Comparison of ENCODE assay signal across 8 cellular contexts in genomic region chr4:2243682-2244380, GRCh38. TPM values are rescaled to one million over a fixed set of nuclear protein-coding genes. Genes with fewer than 3 reads are reported as not detected.
DNase-seq lines count a peak whose midpoint lies in the region; ATAC-seq and TF ChIP-seq lines count a peak whose summit lies in the region.

No MANE protein-coding gene starts in this region.

- DNase-seq in BE2C (peak; percentile 67), GM23338 (ENCODE audit: low spot score) (no peak), T-cell (peak in 2 of 34 experiments; percentile 9 to 12), fibroblast of mammary gland (ENCODE audit: low read depth) (peak; percentile 66), posterior cingulate gyrus (peak in 6 of 10 donors; percentile 20 to 90 (median 58)), dedifferentiated amniotic fluid mesenchymal stem cell (ENCODE audit: extremely low spot score) (no peak), mesenteric fat pad (ENCODE audit: low spot score) (no peak)

- H3K36me3 Mint-ChIP-seq in GM23338 (ENCODE audit: low read depth) (peaks cover 17% of the 10 kb centered on the region), T-cell (peaks cover 11% of the 10 kb centered on the region)

- no peak overlapping the region for H3K4me2 ChIP-seq in GM23338

- CTCF ChIA-PET in T-cell (lab: Charles Lee) = no interaction called here

- no peaks in the 10 kb centered on the region for H3F3A ChIP-seq in GM23338 (replicated peaks; ENCODE audit: low read depth)

- no peak overlapping the region for H2AFZ ChIP-seq in GM23338

- H3K4me3 Mint-ChIP-seq in GM23338 (no peak overlapping the region), T-cell (no peak overlapping the region)

- H3K4me1 Mint-ChIP-seq in GM23338 (peaks cover 19% of the 10 kb centered on the region), T-cell (peaks cover 39 to 47% (median 44%) of the 10 kb centered on the region in 3 donors)

- no peaks in the 10 kb centered on the region for H3K9me2 ChIP-seq in GM23338 (ENCODE audit: insufficient read depth)

- H3K27me3 Mint-ChIP-seq in GM23338 (ENCODE audit: insufficient read depth, low read depth, poor library complexity) (peaks cover 8% of the 10 kb centered on the region), T-cell (no peaks in the 10 kb centered on the region)

- H3K36me3 ChIP-seq in BE2C (peaks cover 9% of the 10 kb centered on the region), GM23338 (ENCODE audit: insufficient read depth) (no peaks in the 10 kb centered on the region; the same call in 1 of the 2 replicates)

- no peak for ATAC-seq in GM23338
- ATAC-seq in T-cell (replicated peaks in 1 of 4) = no peak
- ATAC-seq in HG03442 (IDR thresholded peaks at IDR 0.05; ENCODE audit: unreplicated experiment) = no peak

- POLR2A ChIA-PET in T-cell (lab: Charles Lee) = no interaction called here

- peaks cover under 1% of the 10 kb centered on the region; the same call in 1 of the 2 replicates for H3K4me1 ChIP-seq in BE2C
- H3K4me1 ChIP-seq in GM23338 (ENCODE audit: insufficient read depth) = peaks cover 21% of the 10 kb centered on the region

- H3K27ac Mint-ChIP-seq in GM23338 (no peak overlapping the region), T-cell (peak overlapping the region; percentile 72 to 77)

- no peak overlapping the region for H3K4me3 ChIP-seq in BE2C (ENCODE audit: low read depth, low read length)
- H3K4me3 ChIP-seq in GM23338 = no peak overlapping the region
- no peak overlapping the region for H3K4me3 ChIP-seq in fibroblast of mammary gland (ENCODE audit: control insufficient read depth, low read depth, low read length)

- no peak overlapping the region for H3K27ac ChIP-seq in GM23338 (ENCODE audit: low read depth)

- no peaks in the 10 kb centered on the region for H3K27me3 ChIP-seq in BE2C
- H3K27me3 ChIP-seq in GM23338 (ENCODE audit: insufficient read depth) = no peaks in the 10 kb centered on the region

- TF ChIP-seq CTCF in BE2C (IDR thresholded peaks at IDR 0.05; ENCODE audit: low read depth, low read length) (peak; percentile 62), GM23338 (conservative IDR thresholded peaks at IDR 0.05; ENCODE audit: low read depth in 2 of 2) (peak; percentile 29 to 46), fibroblast of mammary gland (conservative IDR thresholded peaks at IDR 0.05; ENCODE audit: control insufficient read depth, insufficient read depth, low read depth, low read length) (peak; percentile 38)

- intact Hi-C loops in posterior cingulate gyrus (cut with DNase I) = loop anchor here (2.0 to 5.0 kb wide), 4 partner anchors 15 to 293 kb away; partner anchors contain the start of genes CFAP99, FAM193A, RNF4 and ZFYVE28

- H4K20me1 ChIP-seq in GM23338 (replicated peaks; ENCODE audit: insufficient read depth) = peaks cover 16% of the 10 kb centered on the region

- peaks cover 27% of the 10 kb centered on the region for H3K79me2 ChIP-seq in GM23338 (replicated peaks; ENCODE audit: insufficient read depth)

- H3K9me3 Mint-ChIP-seq in GM23338 (peaks cover 24% of the 10 kb centered on the region), T-cell (no peaks in the 10 kb centered on the region)

- H3K9me3 ChIP-seq in BE2C = no peaks in the 10 kb centered on the region

TF ChIP-seq in GM23338, 12 proteins besides CTCF, POLR2A, EP300 and RAD21:
- TF ChIP-seq ZNF331 (CRISPR knock-in tag; IDR thresholded peaks at IDR 0.05; ENCODE audit: low read depth) (no peak), STAT1 (IDR thresholded peaks at IDR 0.05; ENCODE audit: unreplicated experiment) (no peak)

RNA-seq across cellular contexts. Expression of gene HAUS3, which starts 1.9 kb away (rescaled TPM):
- 9.0 TPM for polyA plus RNA-seq in BE2C (2012; ENCODE audit: insufficient read depth, insufficient read length, low read depth)
- 23.7 and 36.0 TPM in 2 replicates for total RNA-seq in GM23338 (2014; rRNA removed; shearing (Covaris generic))
- polyA plus RNA-seq in GM23338 (2016; fragmentation: Nextera tagmentation; extraction: Ambion mirVana) = 16.3 and 21.4 TPM in 2 replicates
- 10 to 100 TPM; 29.3 to 94.0 (median 31.2) TPM for total RNA-seq in T-cell
- 12.7 TPM for total RNA-seq in mesenteric fat pad

RNA-seq across cellular contexts. Expression of gene POLN, which starts 1.9 kb away (rescaled TPM):
- 0.93 TPM for polyA plus RNA-seq in BE2C (2012; ENCODE audit: insufficient read depth, insufficient read length, low read depth)
- 1.8 and 4.8 TPM in 2 replicates for total RNA-seq in GM23338 (2014; rRNA removed; shearing (Covaris generic))
- 1.8 and 4.0 TPM in 2 replicates for polyA plus RNA-seq in GM23338 (2016; fragmentation: Nextera tagmentation; extraction: Ambion mirVana)
- 1 to 10 TPM; 2.5 to 3.7 (median 2.7) TPM for total RNA-seq in T-cell
- 12.8 TPM for total RNA-seq in mesenteric fat pad

RNA-seq across cellular contexts. Expression of gene MXD4, which starts 18.1 kb away (rescaled TPM):
- polyA plus RNA-seq in BE2C (2012; ENCODE audit: insufficient read depth, insufficient read length, low read depth) = 37.7 TPM
- 19.9 and 26.4 TPM in 2 replicates for total RNA-seq in GM23338 (2014; rRNA removed; shearing (Covaris generic))
- polyA plus RNA-seq in GM23338 (2016; fragmentation: Nextera tagmentation; extraction: Ambion mirVana) = 6.9 and 11.5 TPM in 2 replicates
- total RNA-seq in T-cell (100 to 1,000 TPM in 1 of 5 donors, 10 to 100 TPM in 4; 57.0 to 125 (median 78.2) TPM), mesenteric fat pad (61.3 TPM)

Comparison
In these comparisons a context has a peak if more than half of its experiments do, and no peak if none do; other contexts are left out.
1. DNase-seq: peak in BE2C (single experiment), fibroblast of mammary gland (single experiment) and posterior cingulate gyrus (6 of 10); none in GM23338 (single experiment), dedifferentiated amniotic fluid mesenchymal stem cell (single experiment) and mesenteric fat pad (single experiment).
2. Peak in every context shown above with its lines, with median percentiles within 50 percentile points of each other: CTCF ChIP-seq.